Comparison of ENCODE assay signal across 27 cellular contexts in genomic region chr7:158127241-158127640, GRCh38.
"Had no signal": no experiment of that assay in that cellular context is flagged by ENCODE, and none has a peak within 500 bp of the region (broad histone marks: within the 10 kb centered on the region; RNA-seq: fewer than 3 reads in every experiment).

No MANE protein-coding gene starts in this region.

- H3K27me3 Mint-ChIP-seq: activated CD4-positive, alpha-beta memory T cell treated with anti-CD3 and anti-CD28 coated beads for 36 hours; activated CD4-positive, alpha-beta T cell treated with anti-CD3 and anti-CD28 coated beads, Interleukin-2, amount 10 ng/mL, durations not matched to agents 24 days and 14 days; activated naive CD8-positive, alpha-beta T cell; activated T-helper 17 cell treated with anti-CD3 and anti-CD28 coated beads, Interleukin-2, amount 50 U/mL, for 72 hours; memory B cell; naive thymus-derived CD8-positive, alpha-beta T cell; stimulated activated naive CD8-positive, alpha-beta T cell treated with anti-CD3 and anti-CD28 coated beads, Interleukin-15, Interleukin-2, amounts not matched to agents 100 ng/mL and 50 ng/mL, for 24 hours; T-helper 17 cell had no signal

- H3K9me3 ChIP-seq: right atrium auricular region, thyroid gland had no signal

- H3K4me1 Mint-ChIP-seq: activated CD4-positive, alpha-beta T cell treated with anti-CD3 and anti-CD28 coated beads, Interleukin-2, amount 10 ng/mL, durations not matched to agents 24 days and 14 days; activated T-helper 17 cell treated with anti-CD3 and anti-CD28 coated beads, Interleukin-2, amount 50 U/mL, for 72 hours; memory B cell; naive thymus-derived CD8-positive, alpha-beta T cell; neural crest cell; T-helper 17 cell had no signal

- H3K4me3 ChIP-seq: gastroesophageal sphincter, hepatocyte, thyroid gland had no signal

- ATAC-seq: activated T-cell treated with anti-CD3 and anti-CD28 coated beads, Interleukin-2, amount 50 U/mL, for 4 hours; activated T-helper 17 cell treated with anti-CD3 and anti-CD28 coated beads, Interleukin-2, amount 50 U/mL, for 72 hours; gastroesophageal sphincter; left colon; naive thymus-derived CD8-positive, alpha-beta T cell; T-helper 17 cell had no signal

- H3K36me3 ChIP-seq: brain microvascular endothelial cell, gastroesophageal sphincter, right atrium auricular region, thyroid gland, upper lobe of left lung had no signal

- H3K4me3 Mint-ChIP-seq: activated CD4-positive, alpha-beta memory T cell treated with anti-CD3 and anti-CD28 coated beads for 36 hours; activated CD4-positive, alpha-beta T cell treated with anti-CD3 and anti-CD28 coated beads, Interleukin-2, amount 10 ng/mL, durations not matched to agents 24 days and 14 days; activated naive CD8-positive, alpha-beta T cell; activated T-cell treated with anti-CD3 and anti-CD28 coated beads, Interleukin-2, amount 50 U/mL, for 4 hours; activated T-helper 17 cell treated with anti-CD3 and anti-CD28 coated beads, Interleukin-2, amount 50 U/mL, for 72 hours; memory B cell; neural crest cell; stimulated activated naive CD8-positive, alpha-beta T cell treated with anti-CD3 and anti-CD28 coated beads, Interleukin-15, Interleukin-2, amounts not matched to agents 100 ng/mL and 50 ng/mL, for 24 hours; T-helper 17 cell had no signal

- H3K27ac ChIP-seq: brain microvascular endothelial cell, gastroesophageal sphincter, hepatocyte, parathyroid adenoma, right atrium auricular region, thyroid gland, upper lobe of left lung had no signal

- DNase-seq: activated CD4-positive, alpha-beta memory T cell treated with anti-CD3 and anti-CD28 coated beads for 36 hours; activated CD4-positive, alpha-beta T cell treated with anti-CD3 and anti-CD28 coated beads, Interleukin-2, amount 10 ng/mL, durations not matched to agents 24 days and 14 days; activated CD4-positive, CD25-positive, alpha-beta regulatory T cell treated with anti-CD3 and anti-CD28 coated beads, Interleukin-2, amount 50 U/mL, for 72 hours; activated naive CD4-positive, alpha-beta T cell treated with Interleukin-2 at 50 U/mL for 16 hours; activated T-cell treated with anti-CD3 and anti-CD28 coated beads, Interleukin-2, amount 50 U/mL, for 4 hours; amniotic stem cell; brain microvascular endothelial cell; caudate nucleus; cortex of kidney; left colon; naive thymus-derived CD8-positive, alpha-beta T cell; occipital lobe; stimulated activated CD4-positive, alpha-beta T cell treated with anti-CD3 and anti-CD28 coated beads, Interleukin-4, amount 100 ng/mL, for 1 hour; substantia nigra; T-helper 17 cell; T1000; thyroid gland; upper lobe of left lung had no signal

- H3K9me3 Mint-ChIP-seq: activated T-helper 17 cell treated with anti-CD3 and anti-CD28 coated beads, Interleukin-2, amount 50 U/mL, for 72 hours; neural crest cell had no signal

- H3K36me3 Mint-ChIP-seq: activated CD4-positive, alpha-beta memory T cell treated with anti-CD3 and anti-CD28 coated beads for 36 hours; activated naive CD8-positive, alpha-beta T cell; memory B cell; naive thymus-derived CD8-positive, alpha-beta T cell had no signal

- H3K27ac Mint-ChIP-seq: activated CD4-positive, alpha-beta memory T cell treated with anti-CD3 and anti-CD28 coated beads for 36 hours; activated CD4-positive, alpha-beta T cell treated with anti-CD3 and anti-CD28 coated beads, Interleukin-2, amount 10 ng/mL, durations not matched to agents 24 days and 14 days; activated naive CD8-positive, alpha-beta T cell; activated T-helper 17 cell treated with anti-CD3 and anti-CD28 coated beads, Interleukin-2, amount 50 U/mL, for 72 hours; memory B cell; stimulated activated naive CD8-positive, alpha-beta T cell treated with anti-CD3 and anti-CD28 coated beads, Interleukin-15, Interleukin-2, amounts not matched to agents 100 ng/mL and 50 ng/mL, for 24 hours; T-helper 17 cell had no signal

- H3K27me3 ChIP-seq: brain microvascular endothelial cell, gastroesophageal sphincter, hepatocyte, right atrium auricular region, thyroid gland, upper lobe of left lung had no signal

- H3K4me1 ChIP-seq: gastroesophageal sphincter, parathyroid adenoma, right atrium auricular region, thyroid gland, upper lobe of left lung had no signal
